23 cellular contexts compared by ENCODE assay signal in genomic region chr4:150332961-150333360, GRCh38.
DNase-seq lines count a peak whose midpoint lies in the region; ATAC-seq, FAIRE-seq and TF ChIP-seq lines count a peak whose summit lies in the region.
"Had no signal": no experiment of that assay in that cellular context is flagged by ENCODE, and none has a peak within 500 bp of the region (broad histone marks: within the 10 kb centered on the region; RNA-seq: fewer than 3 reads in every experiment).

No MANE protein-coding gene starts in this region.

- peak; percentile 21 for FAIRE-seq in A204.1 (lab: Jason Lieb, UNC)
- FAIRE-seq in pancreas (lab: Jason Lieb, UNC) = peak; percentile 17
- FAIRE-seq: GM12891, GM19239 had no signal

- no peaks in the 10 kb centered on the region for H3K27me3 ChIP-seq in right cardiac atrium (ENCODE audit: control insufficient read depth, insufficient read depth)
- H3K27me3 ChIP-seq in pancreas = no peaks in the 10 kb centered on the region
- H3K27me3 ChIP-seq in PC-9 (ENCODE audit: insufficient read depth, low read depth) = no peaks in the 10 kb centered on the region
- H3K27me3 ChIP-seq: BE2C, BLaER1 had no signal

- intact Hi-C loops in Right ventricle myocardium superior (cut with DNase I) = no loop called here
- intact Hi-C loops in right cardiac atrium (cut with DNase I) = no loop called here
- intact Hi-C loops in pancreas (cut with DNase I) = no loop called here
- intact Hi-C loops in PC-9 (cut with micrococcal nuclease; ENCODE audit: unreplicated experiment) = no loop called here

- H3K9me2 ChIP-seq in PC-9 (ENCODE audit: insufficient read depth) = no peaks in the 10 kb centered on the region

- no peaks in the 10 kb centered on the region for H3F3A ChIP-seq in PC-9 (ENCODE audit: insufficient read depth, low read depth)

- no TSS peak for BruUV-seq in PC-9 (replicated peaks; lab: Mats Ljungman, UMichigan)

- ATAC-seq in Right ventricle myocardium superior (ENCODE audit: poor library complexity) (peak; percentile 51), right cardiac atrium (no peak), pancreas (no peak)

- no peaks in the 10 kb centered on the region for H4K20me1 ChIP-seq in PC-9 (ENCODE audit: insufficient read depth)
- H4K20me1 ChIP-seq: BLaER1 had no signal

- TF ChIP-seq CTCF in pancreas (IDR thresholded peaks at IDR 0.05) (no peak), PC-9 (conservative IDR thresholded peaks at IDR 0.05) (no peak)

- DNase-seq in Right ventricle myocardium superior (no peak), right cardiac atrium (no peak), pancreas (no peak), PC-9 (no peak)
- DNase-seq: ACHN; BE2C; C1 segment of cervical spinal cord; CD4-positive, alpha-beta memory T cell; CD4-positive, CD25-positive, alpha-beta regulatory T cell; CD8-positive, alpha-beta memory T cell; COR-L47; DMS 273 treated with DMSO at 0.1 percent for 48 hours; DMS153; DMS53; DMS79; DND-41; EL; GF-D8 had no signal

- no peak overlapping the region for H2AFZ ChIP-seq in PC-9

- H3K27ac ChIP-seq in right cardiac atrium (ENCODE audit: low read length) (no peak overlapping the region), pancreas (no peak overlapping the region), PC-9 (no peak overlapping the region)
- H3K27ac ChIP-seq: 22Rv1, BLaER1 had no signal

- no peak overlapping the region for H3K4me3 ChIP-seq in right cardiac atrium (ENCODE audit: low read length)
- no peak overlapping the region for H3K4me3 ChIP-seq in pancreas
- H3K4me3 ChIP-seq in PC-9 = no peak overlapping the region
- H3K4me3 ChIP-seq: BLaER1 had no signal

- H3K79me2 ChIP-seq in PC-9 (ENCODE audit: low read depth) = no peaks in the 10 kb centered on the region

- H3K9me3 ChIP-seq in right cardiac atrium (ENCODE audit: control insufficient read depth, low read length) (no peaks in the 10 kb centered on the region), pancreas (no peaks in the 10 kb centered on the region), PC-9 (ENCODE audit: insufficient read depth, low read depth) (no peaks in the 10 kb centered on the region)
- H3K9me3 ChIP-seq: BE2C, BLaER1 had no signal

- no peaks in the 10 kb centered on the region for H3K36me3 ChIP-seq in pancreas
- H3K36me3 ChIP-seq in PC-9 (ENCODE audit: low read depth) = no peaks in the 10 kb centered on the region
- H3K36me3 ChIP-seq: BLaER1 had no signal

- CTCF ChIA-PET in PC-9 (lab: Charles Lee) = no interaction called here

- POLR2A ChIA-PET in PC-9 (lab: Charles Lee; ENCODE audit: unreplicated experiment) = no interaction called here

- no peak overlapping the region for H3K4me2 ChIP-seq in PC-9
- H3K4me2 ChIP-seq: BLaER1 had no signal

- peaks cover 1% of the 10 kb centered on the region for H3K4me1 ChIP-seq in right cardiac atrium (ENCODE audit: control insufficient read depth, insufficient read depth, low read length)
- peaks cover 0 to 13% (median 0%) of the 10 kb centered on the region in 3 donors for H3K4me1 ChIP-seq in pancreas
- no peaks in the 10 kb centered on the region for H3K4me1 ChIP-seq in PC-9 (replicated peaks; ENCODE audit: insufficient read depth)
- H3K4me1 ChIP-seq: BLaER1 had no signal
